In genomic region chr4:41631538-41631937, GRCh38 we compare ENCODE assay signal across 2 cellular contexts.
A peak's percentile ranks its signal among the peaks of the same experiment; 100 is the strongest.
TF ChIP-seq lines count a peak whose summit lies in the region.

No MANE protein-coding gene starts in this region.

TF ChIP-seq in SK-N-SH treated with all-trans-retinoic acid at 6 μM for 48 hours, 23 proteins besides CTCF, POLR2A, EP300 and RAD21 (continued from another document):
- TF ChIP-seq, protein P1, sequence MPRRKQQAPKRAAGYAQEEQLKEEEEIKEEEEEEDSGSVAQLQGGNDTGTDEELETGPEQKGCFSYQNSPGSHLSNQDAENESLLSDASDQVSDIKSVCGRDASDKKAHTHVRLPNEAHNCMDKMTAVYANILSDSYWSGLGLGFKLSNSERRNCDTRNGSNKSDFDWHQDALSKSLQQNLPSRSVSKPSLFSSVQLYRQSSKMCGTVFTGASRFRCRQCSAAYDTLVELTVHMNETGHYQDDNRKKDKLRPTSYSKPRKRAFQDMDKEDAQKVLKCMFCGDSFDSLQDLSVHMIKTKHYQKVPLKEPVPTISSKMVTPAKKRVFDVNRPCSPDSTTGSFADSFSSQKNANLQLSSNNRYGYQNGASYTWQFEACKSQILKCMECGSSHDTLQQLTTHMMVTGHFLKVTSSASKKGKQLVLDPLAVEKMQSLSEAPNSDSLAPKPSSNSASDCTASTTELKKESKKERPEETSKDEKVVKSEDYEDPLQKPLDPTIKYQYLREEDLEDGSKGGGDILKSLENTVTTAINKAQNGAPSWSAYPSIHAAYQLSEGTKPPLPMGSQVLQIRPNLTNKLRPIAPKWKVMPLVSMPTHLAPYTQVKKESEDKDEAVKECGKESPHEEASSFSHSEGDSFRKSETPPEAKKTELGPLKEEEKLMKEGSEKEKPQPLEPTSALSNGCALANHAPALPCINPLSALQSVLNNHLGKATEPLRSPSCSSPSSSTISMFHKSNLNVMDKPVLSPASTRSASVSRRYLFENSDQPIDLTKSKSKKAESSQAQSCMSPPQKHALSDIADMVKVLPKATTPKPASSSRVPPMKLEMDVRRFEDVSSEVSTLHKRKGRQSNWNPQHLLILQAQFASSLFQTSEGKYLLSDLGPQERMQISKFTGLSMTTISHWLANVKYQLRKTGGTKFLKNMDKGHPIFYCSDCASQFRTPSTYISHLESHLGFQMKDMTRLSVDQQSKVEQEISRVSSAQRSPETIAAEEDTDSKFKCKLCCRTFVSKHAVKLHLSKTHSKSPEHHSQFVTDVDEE (CRISPR knock-in tag; IDR thresholded peaks at IDR 0.05): no peak
- peak; percentile 53 for TF ChIP-seq ISL1 (CRISPR knock-in tag; IDR thresholded peaks at IDR 0.05)
- no peak for TF ChIP-seq SNAI2 (CRISPR knock-in tag; IDR thresholded peaks at IDR 0.05)

TF ChIP-seq in SK-N-SH, 30 proteins besides CTCF, POLR2A, EP300 and RAD21 (continued from another document):
- TF ChIP-seq USF2 (IDR thresholded peaks at IDR 0.05; ENCODE audit: borderline replicate concordance, low read depth, low read length) (no peak), FOXM1 (IDR thresholded peaks at IDR 0.05; ENCODE audit: low read depth) (no peak), ELF1 (IDR thresholded peaks at IDR 0.05) (no peak), POLR2AphosphoS5 (IDR thresholded peaks at IDR 0.05; ENCODE audit: low read depth, low read length) (no peak), RFX5 (IDR thresholded peaks at IDR 0.05; ENCODE audit: low read length) (no peak)
